ENCODE assay signal across 9 cellular contexts in the genomic region with DNA sequence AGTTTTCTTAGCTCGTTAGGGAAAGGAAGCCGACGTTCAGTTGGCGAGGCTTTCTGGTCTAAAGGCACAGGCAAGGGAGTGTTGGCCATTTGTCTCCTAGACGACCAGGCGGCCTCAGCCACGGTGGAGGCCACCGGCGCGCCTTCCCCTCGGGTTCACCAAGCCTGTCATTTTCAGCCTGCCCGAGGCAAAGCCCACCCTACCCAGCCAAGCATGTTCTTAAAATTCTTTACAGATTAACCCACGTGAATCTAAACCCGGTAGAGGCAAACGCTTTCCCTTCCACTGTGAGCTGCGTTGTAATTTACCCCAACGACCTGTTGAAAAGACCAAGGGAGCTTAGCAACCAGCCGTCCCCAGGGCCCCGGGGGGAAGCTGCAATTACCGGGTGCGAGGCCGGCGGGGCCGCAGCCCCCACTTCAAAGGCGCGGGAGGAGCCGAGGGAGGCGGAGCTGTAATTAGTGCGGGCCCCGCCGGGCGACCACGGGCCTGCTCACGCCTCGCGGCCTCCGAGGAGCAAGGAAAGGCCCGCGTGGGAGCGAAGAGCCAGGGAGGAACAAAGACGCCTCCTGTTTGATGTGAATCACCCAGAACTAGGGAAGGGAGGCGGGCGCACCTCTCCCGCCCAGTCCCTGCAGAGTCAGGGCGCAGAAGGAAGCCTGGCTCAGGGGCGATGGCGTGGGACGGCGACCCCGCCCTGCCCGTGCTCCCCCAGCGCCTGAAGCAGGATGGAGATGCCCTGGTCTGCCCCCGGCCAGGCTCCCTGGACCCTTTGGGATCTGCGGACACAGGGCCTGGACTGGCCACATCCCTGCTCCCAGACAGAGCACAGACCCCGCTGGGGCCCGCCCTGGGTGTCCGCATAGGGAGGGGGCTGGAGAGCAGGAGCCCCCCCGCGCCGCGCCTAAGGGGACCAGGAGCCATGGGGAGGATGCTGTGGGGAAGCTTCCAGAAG. TPM values are rescaled to one million over a fixed set of nuclear protein-coding genes. Genes with fewer than 3 reads are reported as not detected.
DNase-seq lines count a peak whose midpoint lies in the region; ATAC-seq and TF ChIP-seq lines count a peak whose summit lies in the region.
"Had no signal": no experiment of that assay in that cellular context is flagged by ENCODE, and none has a peak within 500 bp of the region (broad histone marks: within the 10 kb centered on the region; RNA-seq: fewer than 3 reads in every experiment).

No MANE protein-coding gene starts in this region.

- H3K27ac ChIP-seq in H9 (ENCODE audit: insufficient read length, low read depth, low read length), result no peak overlapping the region

- H3K14ac ChIP-seq in H9 (ENCODE audit: insufficient read depth, low read length), result peak overlapping the region; percentile 0

- H3K4me3 ChIP-seq in epithelial cell of esophagus (ENCODE audit: low read length), result no peak overlapping the region
- H3K4me3 ChIP-seq: HAP-1 had no signal

- no peak overlapping the region for H2BK5ac ChIP-seq in H9 (ENCODE audit: insufficient read length, low read length)

- H3K9me3 Mint-ChIP-seq in H9, result peaks cover 0 to 4% of the 10 kb centered on the region in 2 experiments; a peak in 2 of 5 replicates

- no CpG with 5 or more reads among the region's 61 CpGs for WGBS in H9 (ENCODE audit: extremely low coverage, insufficient read length, low lambda C conversion rate)

- peak; percentile 51 for DNase-seq in H9
- peak; percentile 86 for DNase-seq in NCI-H748 (lab: John Stamatoyannopoulos, UW; ENCODE audit: unreplicated experiment)
- DNase-seq in epithelial cell of esophagus (ENCODE audit: low read depth), result peak; percentile 8
- peak; percentile 17 for DNase-seq in putamen (ENCODE audit: low spot score)
- DNase-seq in NCI-H226, result no peak
- no peak for DNase-seq in stimulated activated CD4-positive, alpha-beta T cell treated with anti-CD3 and anti-CD28 coated beads, Interleukin-4, amount 100 ng/mL, for 4 hours
- DNase-seq: posterior cingulate gyrus had no signal

- H3K36me3 Mint-ChIP-seq in H9 (ENCODE audit: insufficient read depth in 1 of 3, low read depth in 3 of 3), result no peaks in the 10 kb centered on the region

- H3K4me2 ChIP-seq in H9 (ENCODE audit: insufficient read depth, insufficient read length, low read length), result peak overlapping the region; percentile 40

- H3K9me3 ChIP-seq in H9 (ENCODE audit: control insufficient read depth, low read depth, low read length), result no peaks in the 10 kb centered on the region
- H3K9me3 ChIP-seq: HAP-1 had no signal

- H3K27me3 ChIP-seq in H9 (ENCODE audit: insufficient read depth, low read length), result no peaks in the 10 kb centered on the region; the same call in 1 of the 2 replicates

- H3K56ac ChIP-seq in H9 (ENCODE audit: insufficient read length, low read depth, low read length), result no peak overlapping the region

- H3K4me1 Mint-ChIP-seq in H9, result peaks cover 15 to 20% of the 10 kb centered on the region in 2 experiments

- no peaks in the 10 kb centered on the region for H3K79me1 ChIP-seq in H9 (ENCODE audit: insufficient read depth, low read depth, low read length, poor library complexity, severe bottlenecking)

- H4K5ac ChIP-seq in H9 (ENCODE audit: insufficient read length, low read depth, low read length), result no peak overlapping the region

- H3K4me1 ChIP-seq in H9 (ENCODE audit: insufficient read depth, low read length), result no peaks in the 10 kb centered on the region
- H3K4me1 ChIP-seq: HAP-1 had no signal

- H3K9ac ChIP-seq in H9 (ENCODE audit: extremely low read depth, insufficient read length, low read length), result no peak overlapping the region

- peaks cover 24% of the 10 kb centered on the region for H3K27me3 Mint-ChIP-seq in H9 (ENCODE audit: low read depth)

- H4K8ac ChIP-seq in H9 (replicated peaks; ENCODE audit: insufficient read length, low read depth, low read length), result no peak overlapping the region

- H3K18ac ChIP-seq in H9 (ENCODE audit: insufficient read length, low read depth, low read length), result peak overlapping the region; percentile 74

- no peak for TF ChIP-seq CTCF in H9 (conservative IDR thresholded peaks at IDR 0.05)
- no peak for TF ChIP-seq CTCF in epithelial cell of esophagus (IDR thresholded peaks at IDR 0.05; ENCODE audit: insufficient read depth, low read depth, low read length, missing control alignments)

- H3K79me2 ChIP-seq in H9 (ENCODE audit: insufficient read depth, low read length), result no peaks in the 10 kb centered on the region

- no peaks in the 10 kb centered on the region for H3K23me2 ChIP-seq in H9 (ENCODE audit: insufficient read length, low read depth, low read length, poor library complexity, severe bottlenecking)

- H2AK5ac ChIP-seq in H9 (ENCODE audit: insufficient read length, low read length), result no peak overlapping the region

- no peak overlapping the region for H2BK15ac ChIP-seq in H9 (ENCODE audit: low read depth, low read length)

- peak overlapping the region; percentile 19 to 58; a peak in 3 of 5 replicates for H3K4me3 Mint-ChIP-seq in H9

- H3K4ac ChIP-seq in H9 (ENCODE audit: low read depth, low read length), result no peak overlapping the region

- H2BK12ac ChIP-seq in H9 (ENCODE audit: insufficient read length, low read depth, low read length), result no peak overlapping the region

- H2AFZ ChIP-seq in H9 (ENCODE audit: low read length), result no peak overlapping the region

- no peak overlapping the region for H2BK120ac ChIP-seq in H9 (ENCODE audit: low read depth, low read length, poor library complexity, severe bottlenecking)

- no peak overlapping the region for H4K91ac ChIP-seq in H9 (ENCODE audit: insufficient read length, low read depth, low read length)

- no peak overlapping the region for H3K23ac ChIP-seq in H9 (ENCODE audit: insufficient read length, low read depth, low read length)

- H4K20me1 ChIP-seq in H9 (ENCODE audit: control insufficient read depth, insufficient read depth, insufficient read length), result no peaks in the 10 kb centered on the region

- ATAC-seq in GM19395 (IDR thresholded peaks at IDR 0.05; ENCODE audit: unreplicated experiment), result no peak

- H3K27ac Mint-ChIP-seq in H9, result peak overlapping the region in 1 of 3 experiments; percentile 77; a peak in 2 of 7 replicates

- no peak overlapping the region for H3T11ph ChIP-seq in H9 (ENCODE audit: low read length)

- no peak overlapping the region for H2BK20ac ChIP-seq in H9 (ENCODE audit: low read depth, low read length, poor library complexity, severe bottlenecking)

RNA-seq across cellular contexts. Expression of a gene that starts 12.1 kb away (rescaled TPM):
- 1.2 and 1.3 TPM in 2 replicates for total RNA-seq in H9 (2021)

RNA-seq across cellular contexts. Expression of a gene that starts 26.5 kb away (rescaled TPM):
- total RNA-seq in H9 (2021), result not detected in 2 replicates

RNA-seq across cellular contexts. Expression of a gene that starts 41.5 kb away (rescaled TPM):
- total RNA-seq in H9 (2021), result not detected in 2 replicates

RNA-seq across cellular contexts. Expression of a gene that starts 56.7 kb away (rescaled TPM):
- not detected in 2 replicates for total RNA-seq in H9 (2021)

Comparison
In these comparisons a context has a peak if more than half of its experiments do, and no peak if none do; other contexts are left out.
1. DNase-seq: peak in H9 (single experiment), NCI-H748 (single experiment), epithelial cell of esophagus (single experiment) and putamen (single experiment); none in NCI-H226 (single experiment) and stimulated activated CD4-positive, alpha-beta T cell treated with anti-CD3 and anti-CD28 coated beads, Interleukin-4, amount 100 ng/mL, for 4 hours (0 of 2).